Comparison of ENCODE assay signal across 8 cellular contexts in the genomic region with DNA sequence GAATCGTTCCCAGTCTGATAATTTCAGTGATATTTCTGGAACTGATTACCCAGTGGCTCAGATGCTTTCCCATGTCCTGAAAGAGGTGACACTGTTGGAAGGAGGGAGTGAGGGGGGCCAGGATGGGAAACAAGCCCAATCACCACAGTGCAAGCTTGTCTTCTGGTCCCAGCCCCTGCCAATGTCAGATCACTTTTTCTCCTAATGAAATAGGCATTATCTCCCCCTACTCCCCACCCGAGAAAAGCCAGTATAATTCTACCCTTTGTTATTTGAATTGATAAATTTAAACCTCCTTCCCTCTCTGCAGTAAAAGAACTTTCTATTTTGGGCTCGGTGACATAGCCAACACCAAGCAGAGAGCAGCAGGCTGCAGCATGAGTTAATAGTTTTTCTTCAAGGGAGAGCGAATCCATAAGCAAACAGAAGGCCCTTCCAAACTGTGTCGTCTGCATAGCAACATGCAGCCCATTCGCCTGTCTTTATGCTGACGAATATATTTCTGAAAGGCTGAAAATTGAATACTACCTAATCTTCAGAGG. TPM values are rescaled to one million over a fixed set of nuclear protein-coding genes. Genes with fewer than 3 reads are reported as not detected.
A peak's percentile ranks its signal among the peaks of the same experiment; 100 is the strongest.
DNase-seq lines count a peak whose midpoint lies in the region; ATAC-seq, FAIRE-seq and TF ChIP-seq lines count a peak whose summit lies in the region.

No MANE protein-coding gene starts in this region.

- no peaks in the 10 kb centered on the region for H3K36me3 Mint-ChIP-seq in activated CD4-positive, alpha-beta T cell treated with anti-CD3 and anti-CD28 coated beads, Interleukin-2, amount 10 ng/mL, durations not matched to agents 24 days and 14 days (ENCODE audit: low read depth)

- peak overlapping the region; percentile 31 for H3K27ac ChIP-seq in brain microvascular endothelial cell

- H3K4me1 Mint-ChIP-seq in activated CD4-positive, alpha-beta T cell treated with anti-CD3 and anti-CD28 coated beads, Interleukin-2, amount 10 ng/mL, durations not matched to agents 24 days and 14 days, result no peaks in the 10 kb centered on the region

- ATAC-seq in HG02840 (IDR thresholded peaks at IDR 0.05; ENCODE audit: low FRiP score, unreplicated experiment), result no peak

- peak; percentile 93 for FAIRE-seq in islet of Langerhans (lab: Jason Lieb, UNC)

- intact Hi-C loops in activated CD4-positive, alpha-beta T cell treated with anti-CD3 and anti-CD28 coated beads, Interleukin-2, amount 10 ng/mL, durations not matched to agents 24 days and 14 days (cut with micrococcal nuclease), result no loop called here

- H3K36me3 ChIP-seq in brain microvascular endothelial cell (replicated peaks), result no peaks in the 10 kb centered on the region

- no peak overlapping the region for H3K4me3 ChIP-seq in brain microvascular endothelial cell (ENCODE audit: low read depth, low read length)

- peak; percentile 50 to 78 for DNase-seq in NCI-H2081 (lab: John Stamatoyannopoulos, UW)
- DNase-seq in brain microvascular endothelial cell, result peak; percentile 77
- peak; percentile 73 for DNase-seq in stromal cell of bone marrow (ENCODE audit: low read depth)
- DNase-seq in NCI-H2029 treated with DMSO at 0.1 percent for 48 hours (lab: John Stamatoyannopoulos, UW), result no peak
- no peak for DNase-seq in activated CD4-positive, alpha-beta T cell treated with anti-CD3 and anti-CD28 coated beads, Interleukin-2, amount 10 ng/mL, durations not matched to agents 24 days and 14 days
- DNase-seq in RKO (ENCODE audit: low spot score), result no peak

- H3K27me3 ChIP-seq in brain microvascular endothelial cell (replicated peaks), result no peaks in the 10 kb centered on the region

- in situ Hi-C loops in brain microvascular endothelial cell (cut with HindIII; ENCODE audit: low pct_ligation_motif_present, low sequenced_read_pairs), result no loop called here

- no peak overlapping the region for H3K27ac Mint-ChIP-seq in activated CD4-positive, alpha-beta T cell treated with anti-CD3 and anti-CD28 coated beads, Interleukin-2, amount 10 ng/mL, durations not matched to agents 24 days and 14 days

- peaks cover 30% of the 10 kb centered on the region for H3K27me3 Mint-ChIP-seq in activated CD4-positive, alpha-beta T cell treated with anti-CD3 and anti-CD28 coated beads, Interleukin-2, amount 10 ng/mL, durations not matched to agents 24 days and 14 days

- H3K9me3 Mint-ChIP-seq in activated CD4-positive, alpha-beta T cell treated with anti-CD3 and anti-CD28 coated beads, Interleukin-2, amount 10 ng/mL, durations not matched to agents 24 days and 14 days, result no peaks in the 10 kb centered on the region

- no peak overlapping the region for H3K4me3 Mint-ChIP-seq in activated CD4-positive, alpha-beta T cell treated with anti-CD3 and anti-CD28 coated beads, Interleukin-2, amount 10 ng/mL, durations not matched to agents 24 days and 14 days

- no peak for TF ChIP-seq CTCF in brain microvascular endothelial cell (IDR thresholded peaks at IDR 0.05; ENCODE audit: low read depth, low read length, missing control alignments)

RNA-seq across cellular contexts. Expression of gene PPP2CA, which starts 14.6 kb away (rescaled TPM):
- total RNA-seq in activated CD4-positive, alpha-beta T cell treated with anti-CD3 and anti-CD28 coated beads, Interleukin-2, amount 10 ng/mL, durations not matched to agents 24 days and 14 days, result 177 and 199 TPM in 2 replicates

Comparison
In these comparisons a context has a peak if more than half of its experiments do, and no peak if none do; other contexts are left out.
1. DNase-seq: peak in NCI-H2081 (2 of 2), brain microvascular endothelial cell (single experiment) and stromal cell of bone marrow (single experiment); none in NCI-H2029 treated with DMSO at 0.1 percent for 48 hours (single experiment), activated CD4-positive, alpha-beta T cell treated with anti-CD3 and anti-CD28 coated beads, Interleukin-2, amount 10 ng/mL, durations not matched to agents 24 days and 14 days (single experiment) and RKO (single experiment).